Comparison of ENCODE assay signal across 5 cellular contexts in the genomic region with DNA sequence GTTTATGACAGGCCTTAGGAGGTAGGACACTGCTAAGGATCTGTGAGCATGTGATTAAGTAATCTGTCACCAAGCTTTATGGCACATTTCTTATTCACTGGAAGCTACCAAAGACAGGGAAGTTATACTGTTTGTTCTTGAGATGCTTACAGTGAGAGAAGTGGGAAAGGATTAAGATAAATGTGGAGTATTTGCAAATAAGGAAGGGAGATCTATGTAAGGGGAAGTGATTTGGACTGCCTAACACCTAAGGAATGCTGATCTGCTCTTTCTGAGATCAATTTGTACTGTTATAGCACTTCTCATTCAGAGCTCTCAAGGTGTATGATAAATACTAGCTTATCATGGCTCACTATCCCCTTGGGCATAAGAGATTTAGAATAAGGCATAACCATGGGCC.
"Had no signal": no experiment of that assay in that cellular context is flagged by ENCODE, and none has a peak within 500 bp of the region (broad histone marks: within the 10 kb centered on the region; RNA-seq: fewer than 3 reads in every experiment).

No MANE protein-coding gene starts in this region.

- H3K27ac ChIP-seq: HL-60 had no signal

- DNase-seq: IMR-90, KBM-7 had no signal

- ATAC-seq: HepG2, K562 had no signal

- H3K4me3 ChIP-seq: K562 had no signal
